8 cellular contexts compared by ENCODE assay signal in genomic region chr1:154431586-154432373, GRCh38. TPM values are rescaled to one million over a fixed set of nuclear protein-coding genes. Genes with fewer than 3 reads are reported as not detected.
DNase-seq lines count a peak whose midpoint lies in the region; ATAC-seq and TF ChIP-seq lines count a peak whose summit lies in the region.

No MANE protein-coding gene starts in this region.

- no peaks in the 10 kb centered on the region for H3K9me3 Mint-ChIP-seq in naive thymus-derived CD4-positive, alpha-beta T cell

- H3K4me3 Mint-ChIP-seq in naive thymus-derived CD4-positive, alpha-beta T cell = peak overlapping the region in 7 of 10 donors; percentile 3 to 44 (median 12)

- peak overlapping the region; percentile 47 for H3K27ac ChIP-seq in AG04450 (ENCODE audit: low read depth, low read length)
- H3K27ac ChIP-seq in naive thymus-derived CD4-positive, alpha-beta T cell (ENCODE audit: low read depth, low read length) = no peak overlapping the region

- POLR2A ChIA-PET in AG04450 (lab: Yijun Ruan, JAX) = interaction anchor here (0.6 to 1.9 kb wide), 3 partner anchors 13 to 1131 kb away, joined by 3 to 6 read pairs (median 5); no protein-coding TSS in a partner anchor
- POLR2A ChIA-PET in naive thymus-derived CD4-positive, alpha-beta T cell (lab: Charles Lee) = interaction anchor here (1.2 to 2.4 kb wide), 3 partner anchors 11 to 36 kb away, joined by 3 to 12 read pairs (median 3); no protein-coding TSS in a partner anchor

- H3K36me3 Mint-ChIP-seq in naive thymus-derived CD4-positive, alpha-beta T cell = peaks cover 4 to 42% (median 12%) of the 10 kb centered on the region in 5 donors

- intact Hi-C loops in naive thymus-derived CD4-positive, alpha-beta T cell (cut with micrococcal nuclease) = no loop called here

- peak; percentile 87 for ATAC-seq in naive thymus-derived CD4-positive, alpha-beta T cell

- peaks cover 26 to 67% (median 49%) of the 10 kb centered on the region in 7 donors for H3K4me1 Mint-ChIP-seq in naive thymus-derived CD4-positive, alpha-beta T cell

- no peak for TF ChIP-seq CTCF in AG04450 (IDR thresholded peaks at IDR 0.05; ENCODE audit: low read depth, low read length)

- H3K4me3 ChIP-seq in AG04450 (ENCODE audit: low read depth, low read length) = no peak overlapping the region
- no peak overlapping the region for H3K4me3 ChIP-seq in naive thymus-derived CD4-positive, alpha-beta T cell (ENCODE audit: low read length)

- H3K27me3 Mint-ChIP-seq in naive thymus-derived CD4-positive, alpha-beta T cell = no peaks in the 10 kb centered on the region

- H3K27ac Mint-ChIP-seq in naive thymus-derived CD4-positive, alpha-beta T cell = peak overlapping the region; percentile 26 to 93 (median 84)

- H3K27me3 ChIP-seq in AG04450 (ENCODE audit: control insufficient read depth, insufficient read depth, low read length) = no peaks in the 10 kb centered on the region
- no peaks in the 10 kb centered on the region for H3K27me3 ChIP-seq in naive thymus-derived CD4-positive, alpha-beta T cell (ENCODE audit: control insufficient read depth in 2 of 2, insufficient read depth in 2 of 2, low read length in 2 of 2)

- H3K36me3 ChIP-seq in naive thymus-derived CD4-positive, alpha-beta T cell (ENCODE audit: control insufficient read depth in 2 of 3, insufficient read depth in 3 of 3, low read length in 3 of 3) = peaks cover 0 to 76% (median 31%) of the 10 kb centered on the region in 3 experiments

- CTCF ChIA-PET in AG04450 (lab: Charles Lee) = interaction anchor here (1.0 kb wide), 1 partner anchor 97 kb away, joined by 3 read pairs; no protein-coding TSS in a partner anchor
- CTCF ChIA-PET in naive thymus-derived CD4-positive, alpha-beta T cell (lab: Charles Lee) = interaction anchor here (0.9 to 1.1 kb wide), 2 partner anchors 10 to 96 kb away, joined by 3 to 5 read pairs; no protein-coding TSS in a partner anchor

- peak; percentile 79 for DNase-seq in AG04450 (ENCODE audit: low read depth, low spot score)
- peak; percentile 89 for DNase-seq in MV-4-11 (lab: John Stamatoyannopoulos, UW)
- peak; percentile 89 for DNase-seq in astrocyte of the hippocampus (ENCODE audit: low read depth, low spot score)
- DNase-seq in naive thymus-derived CD4-positive, alpha-beta T cell = no peak
- no peak for DNase-seq in superior temporal gyrus (ENCODE audit: extremely low spot score)
- no peak for DNase-seq in SK-N-DZ (ENCODE audit: low spot score)
- no peak for DNase-seq in NCI-H510A treated with DMSO at 0.1 percent for 48 hours (lab: John Stamatoyannopoulos, UW)
- no peak for DNase-seq in NCI-H1417 treated with DMSO at 0.1 percent for 48 hours (lab: John Stamatoyannopoulos, UW)

- no peaks in the 10 kb centered on the region for H3K9me3 ChIP-seq in AG04450 (ENCODE audit: control insufficient read depth, insufficient read depth, low read length)
- no peaks in the 10 kb centered on the region for H3K9me3 ChIP-seq in naive thymus-derived CD4-positive, alpha-beta T cell (ENCODE audit: control insufficient read depth in 2 of 3, low read length in 3 of 3)

- H3K4me1 ChIP-seq in naive thymus-derived CD4-positive, alpha-beta T cell (ENCODE audit: control insufficient read depth in 2 of 2, insufficient read depth in 2 of 2, low read length in 2 of 2) = peaks cover 10 to 25% of the 10 kb centered on the region in 2 donors

RNA-seq across cellular contexts. Expression of gene IL6R, which starts 26.6 kb away (rescaled TPM):
- polyA plus RNA-seq in AG04450 (2011; rRNA removed) = 5.9 and 6.1 TPM in 2 replicates
- 8.3 and 14.7 TPM in 2 replicates for polyA minus RNA-seq in AG04450 (2011; rRNA and poly(A)+ RNA removed)
- 10 to 100 TPM in 4 of 5 experiments, 1 to 10 TPM in 1; 5.2 to 91.6 (median 85.6) TPM for total RNA-seq in naive thymus-derived CD4-positive, alpha-beta T cell
- polyA plus RNA-seq in naive thymus-derived CD4-positive, alpha-beta T cell = 10 to 100 TPM; 55.1 to 66.3 TPM
- not detected in 2 replicates for polyA plus RNA-seq in SK-N-DZ (2014; cell fraction: cytosol; rRNA removed)
- polyA plus RNA-seq in SK-N-DZ (2014; cell fraction: nucleus; rRNA removed) = not detected in 2 replicates

Comparison
In these comparisons a context has a peak if more than half of its experiments do, and no peak if none do; other contexts are left out.
1. DNase-seq: peak in AG04450 (single experiment), MV-4-11 (single experiment) and astrocyte of the hippocampus (single experiment); none in naive thymus-derived CD4-positive, alpha-beta T cell (0 of 9), superior temporal gyrus (single experiment), SK-N-DZ (single experiment), NCI-H510A treated with DMSO at 0.1 percent for 48 hours (single experiment) and NCI-H1417 treated with DMSO at 0.1 percent for 48 hours (single experiment).